ENCODE assay signal across 12 cellular contexts in the genomic region with DNA sequence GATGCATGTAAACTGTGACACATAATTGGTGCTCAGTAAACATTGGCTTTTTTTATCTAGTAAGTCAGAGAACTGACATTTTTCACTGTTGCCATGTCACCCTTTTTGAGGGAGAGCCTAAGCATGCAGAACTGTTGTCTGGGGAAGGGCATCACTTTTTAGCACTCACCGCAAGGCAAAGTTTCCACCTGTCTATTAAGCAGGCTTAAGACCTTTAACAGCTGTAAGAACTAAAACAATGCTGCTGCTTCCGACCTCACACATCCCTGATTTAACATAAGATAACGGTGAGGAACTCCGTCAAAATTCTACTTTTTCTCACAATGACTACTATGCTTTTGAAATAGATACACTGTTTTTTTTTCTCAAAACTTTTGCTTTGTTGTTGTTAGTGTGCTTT.
"Had no signal": no experiment of that assay in that cellular context is flagged by ENCODE, and none has a peak within 500 bp of the region (broad histone marks: within the 10 kb centered on the region; RNA-seq: fewer than 3 reads in every experiment).

No MANE protein-coding gene starts in this region.

- ATAC-seq: activated T-helper 17 cell treated with anti-CD3 and anti-CD28 coated beads, Interleukin-2, amount 50 U/mL, for 72 hours; stimulated activated effector memory CD8-positive, alpha-beta T cell treated with anti-CD3 and anti-CD28 coated beads, Interleukin-12 subunit alpha, Interleukin-12 subunit beta, amount 100 ng/mL, for 72 hours had no signal

- H3K4me3 ChIP-seq: neural progenitor cell, pancreas had no signal

- H3K27ac ChIP-seq: neural progenitor cell, pancreas had no signal

- DNase-seq: activated CD4-positive, alpha-beta T cell treated with anti-CD3 and anti-CD28 coated beads, Interleukin-2, amount 50 U/mL, for 1 hour; activated naive CD4-positive, alpha-beta T cell treated with anti-CD3 and anti-CD28 coated beads, Interleukin-2, amount 50 U/mL, for 16 hours; activated T-cell treated with anti-CD3 and anti-CD28 coated beads for 4 hours; cerebellar nuclear complex; dermis blood vessel endothelial cell; glutamatergic neuron; left ventricle myocardium superior; pancreas; small intestine had no signal
